In genomic region chr7:24718977-24719491, GRCh38 we compare ENCODE assay signal across 10 cellular contexts. TPM values are rescaled to one million over a fixed set of nuclear protein-coding genes. Genes with fewer than 3 reads are reported as not detected.
DNase-seq lines count a peak whose midpoint lies in the region; ATAC-seq and TF ChIP-seq lines count a peak whose summit lies in the region.
"Had no signal": no experiment of that assay in that cellular context is flagged by ENCODE, and none has a peak within 500 bp of the region (broad histone marks: within the 10 kb centered on the region; RNA-seq: fewer than 3 reads in every experiment).

No MANE protein-coding gene starts in this region.

- H3K4me3 Mint-ChIP-seq in endodermal cell = no peak overlapping the region

- H3K9me3 ChIP-seq in endodermal cell (ENCODE audit: control insufficient read depth, low read length) (peaks cover 4% of the 10 kb centered on the region), esophagus squamous epithelium (no peaks in the 10 kb centered on the region), testis (no peaks in the 10 kb centered on the region)

- H3K36me3 ChIP-seq in endodermal cell (ENCODE audit: control insufficient read depth, insufficient read depth, low read length) (no peaks in the 10 kb centered on the region), esophagus squamous epithelium (no peaks in the 10 kb centered on the region), testis (ENCODE audit: low read depth, missing control alignments) (no peaks in the 10 kb centered on the region)

- ATAC-seq in GM18511 (IDR thresholded peaks at IDR 0.05; ENCODE audit: unreplicated experiment) (peak; percentile 73), GM21515 (IDR thresholded peaks at IDR 0.05; ENCODE audit: unreplicated experiment) (peak; percentile 64), HG03439 (IDR thresholded peaks at IDR 0.05; ENCODE audit: unreplicated experiment) (peak; percentile 58)

- peak overlapping the region; percentile 8 for H3K27ac Mint-ChIP-seq in endodermal cell

- TF ChIP-seq CTCF in endodermal cell (conservative IDR thresholded peaks at IDR 0.05) = no peak
- TF ChIP-seq CTCF in esophagus squamous epithelium (IDR thresholded peaks at IDR 0.05) = no peak
- TF ChIP-seq CTCF in testis (IDR thresholded peaks at IDR 0.05) = no peak

- TF ChIP-seq POLR2A in esophagus squamous epithelium (IDR thresholded peaks at IDR 0.05) = no peak
- TF ChIP-seq POLR2A in testis (IDR thresholded peaks at IDR 0.05) = no peak

- H3K4me1 ChIP-seq in endodermal cell (ENCODE audit: control insufficient read depth, insufficient read depth, low read length) (peaks cover 14% of the 10 kb centered on the region), esophagus squamous epithelium (no peaks in the 10 kb centered on the region), testis (no peaks in the 10 kb centered on the region)

- no peaks in the 10 kb centered on the region for H3K27me3 Mint-ChIP-seq in endodermal cell (ENCODE audit: insufficient read depth)

- H3K4me3 ChIP-seq in endodermal cell (ENCODE audit: low read length) = no peak overlapping the region
- no peak overlapping the region for H3K4me3 ChIP-seq in esophagus squamous epithelium
- no peak overlapping the region for H3K4me3 ChIP-seq in testis

- in situ Hi-C loops in G401 (cut with HindIII; ENCODE audit: low sequenced_read_pairs) = no loop called here

- H3K9me3 Mint-ChIP-seq in endodermal cell = peaks cover 1% of the 10 kb centered on the region
- H3K9me3 Mint-ChIP-seq: naive thymus-derived CD8-positive, alpha-beta T cell had no signal

- H3K9ac ChIP-seq in endodermal cell (ENCODE audit: extremely low read depth, low read length, poor library complexity, severe bottlenecking) = no peak overlapping the region

- H3K27me3 ChIP-seq in endodermal cell (ENCODE audit: control insufficient read depth, insufficient read depth, low read length, poor library complexity, severe bottlenecking) (no peaks in the 10 kb centered on the region), esophagus squamous epithelium (no peaks in the 10 kb centered on the region), testis (no peaks in the 10 kb centered on the region)

- DNase-seq in endodermal cell = peak; percentile 51
- no peak for DNase-seq in esophagus squamous epithelium (lab: John Stamatoyannopoulos, UW)
- no peak for DNase-seq in G401 (ENCODE audit: low spot score)
- no peak for DNase-seq in testis
- DNase-seq in SKM-1 treated with dmso at 0.1 percent for 144 hours (lab: John Stamatoyannopoulos, UW; ENCODE audit: unreplicated experiment) = no peak

- H3K4me1 Mint-ChIP-seq in endodermal cell = peaks cover 36% of the 10 kb centered on the region

- intact Hi-C loops in esophagus squamous epithelium (cut with DNase I) = no loop called here
- intact Hi-C loops in testis (cut with DNase I; ENCODE audit: low total_unique reads) = no loop called here

- peaks cover 2% of the 10 kb centered on the region for H3K36me3 Mint-ChIP-seq in endodermal cell (ENCODE audit: low read depth)
- H3K36me3 Mint-ChIP-seq: naive thymus-derived CD8-positive, alpha-beta T cell had no signal

- H3K27ac ChIP-seq in endodermal cell (ENCODE audit: low read depth, low read length) (no peak overlapping the region), esophagus squamous epithelium (no peak overlapping the region), testis (no peak overlapping the region)
- H3K27ac ChIP-seq: epithelial cell of prostate had no signal

- 95 to 97% methylated on average over 10 to 13 of the region's 13 CpGs for WGBS in endodermal cell (ENCODE audit: insufficient coverage in 1 of 2, insufficient read length in 1 of 2), 2 experiments
- WGBS in esophagus squamous epithelium, 2 donors = 82 to 89% methylated on average over 10 to 12 of the region's 13 CpGs
- 85 to 97% methylated on average over 13 of the region's 13 CpGs for WGBS in testis, 2 donors

RNA-seq across cellular contexts. Expression of gene GSDME, which starts 38.2 kb away (rescaled TPM):
- total RNA-seq in endodermal cell = 10 to 100 TPM in 1 of 2 donors, 1 to 10 TPM in 1; 8.9 to 17.9 TPM
- polyA plus RNA-seq in endodermal cell (2013, experiment 1 of 2) = 12.9 TPM
- polyA plus RNA-seq in endodermal cell (2013, experiment 2 of 2) = 11.6 TPM
- 10 to 100 TPM in 2 of 4 donors, 1 to 10 TPM in 1, under 1 TPM in 1; 0.87 to 16.3 (median 10.4) TPM for total RNA-seq in esophagus squamous epithelium
- total RNA-seq in G401 (2014; rRNA removed; shearing (Covaris generic)) = 1.3 and 4.8 TPM in 2 replicates
- 10 to 100 TPM; 55.0 to 59.4 TPM for total RNA-seq in testis
- 31.8 TPM for polyA plus RNA-seq in testis (ENCODE audit: insufficient read depth, low read depth, low replicate concordance)
